In genomic region chr19:11346104-11346940, GRCh38 we compare ENCODE assay signal across 1 cellular context.
TF ChIP-seq lines count a peak whose summit lies in the region.

A gene with protein sequence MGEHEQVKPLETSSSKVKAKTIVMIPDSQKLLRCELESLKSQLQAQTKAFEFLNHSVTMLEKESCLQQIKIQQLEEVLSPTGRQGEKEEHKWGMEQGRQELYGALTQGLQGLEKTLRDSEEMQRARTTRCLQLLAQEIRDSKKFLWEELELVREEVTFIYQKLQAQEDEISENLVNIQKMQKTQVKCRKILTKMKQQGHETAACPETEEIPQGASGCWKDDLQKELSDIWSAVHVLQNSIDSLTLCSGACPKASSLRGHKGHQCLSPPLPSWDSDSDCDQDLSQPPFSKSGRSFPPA (plus strand): TSS chr19:11346519. CDS start chr19:11346607, 88 bp downstream.
TMEM205 (minus strand) TSS chr19:11346268; CDS start chr19:11345619, 649 bp downstream.

TF ChIP-seq in GM23338, 12 proteins besides CTCF, POLR2A, EP300 and RAD21:
- TF ChIP-seq EZH2 (IDR thresholded peaks at IDR 0.05; ENCODE audit: low read depth, unreplicated experiment), result no peak
- peak; percentile 54 for TF ChIP-seq POLR2AphosphoS5 (IDR thresholded peaks at IDR 0.05; ENCODE audit: low read depth)
- TF ChIP-seq ZNF331 (CRISPR knock-in tag; IDR thresholded peaks at IDR 0.05; ENCODE audit: low read depth), result no peak
- no peak for TF ChIP-seq ZNF114 (CRISPR knock-in tag; IDR thresholded peaks at IDR 0.05)
- TF ChIP-seq STAT1 (IDR thresholded peaks at IDR 0.05; ENCODE audit: unreplicated experiment), result no peak
- TF ChIP-seq, protein P1, sequence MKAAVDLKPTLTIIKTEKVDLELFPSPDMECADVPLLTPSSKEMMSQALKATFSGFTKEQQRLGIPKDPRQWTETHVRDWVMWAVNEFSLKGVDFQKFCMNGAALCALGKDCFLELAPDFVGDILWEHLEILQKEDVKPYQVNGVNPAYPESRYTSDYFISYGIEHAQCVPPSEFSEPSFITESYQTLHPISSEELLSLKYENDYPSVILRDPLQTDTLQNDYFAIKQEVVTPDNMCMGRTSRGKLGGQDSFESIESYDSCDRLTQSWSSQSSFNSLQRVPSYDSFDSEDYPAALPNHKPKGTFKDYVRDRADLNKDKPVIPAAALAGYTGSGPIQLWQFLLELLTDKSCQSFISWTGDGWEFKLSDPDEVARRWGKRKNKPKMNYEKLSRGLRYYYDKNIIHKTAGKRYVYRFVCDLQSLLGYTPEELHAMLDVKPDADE (IDR thresholded peaks at IDR 0.05), result no peak
- TF ChIP-seq, protein P2, sequence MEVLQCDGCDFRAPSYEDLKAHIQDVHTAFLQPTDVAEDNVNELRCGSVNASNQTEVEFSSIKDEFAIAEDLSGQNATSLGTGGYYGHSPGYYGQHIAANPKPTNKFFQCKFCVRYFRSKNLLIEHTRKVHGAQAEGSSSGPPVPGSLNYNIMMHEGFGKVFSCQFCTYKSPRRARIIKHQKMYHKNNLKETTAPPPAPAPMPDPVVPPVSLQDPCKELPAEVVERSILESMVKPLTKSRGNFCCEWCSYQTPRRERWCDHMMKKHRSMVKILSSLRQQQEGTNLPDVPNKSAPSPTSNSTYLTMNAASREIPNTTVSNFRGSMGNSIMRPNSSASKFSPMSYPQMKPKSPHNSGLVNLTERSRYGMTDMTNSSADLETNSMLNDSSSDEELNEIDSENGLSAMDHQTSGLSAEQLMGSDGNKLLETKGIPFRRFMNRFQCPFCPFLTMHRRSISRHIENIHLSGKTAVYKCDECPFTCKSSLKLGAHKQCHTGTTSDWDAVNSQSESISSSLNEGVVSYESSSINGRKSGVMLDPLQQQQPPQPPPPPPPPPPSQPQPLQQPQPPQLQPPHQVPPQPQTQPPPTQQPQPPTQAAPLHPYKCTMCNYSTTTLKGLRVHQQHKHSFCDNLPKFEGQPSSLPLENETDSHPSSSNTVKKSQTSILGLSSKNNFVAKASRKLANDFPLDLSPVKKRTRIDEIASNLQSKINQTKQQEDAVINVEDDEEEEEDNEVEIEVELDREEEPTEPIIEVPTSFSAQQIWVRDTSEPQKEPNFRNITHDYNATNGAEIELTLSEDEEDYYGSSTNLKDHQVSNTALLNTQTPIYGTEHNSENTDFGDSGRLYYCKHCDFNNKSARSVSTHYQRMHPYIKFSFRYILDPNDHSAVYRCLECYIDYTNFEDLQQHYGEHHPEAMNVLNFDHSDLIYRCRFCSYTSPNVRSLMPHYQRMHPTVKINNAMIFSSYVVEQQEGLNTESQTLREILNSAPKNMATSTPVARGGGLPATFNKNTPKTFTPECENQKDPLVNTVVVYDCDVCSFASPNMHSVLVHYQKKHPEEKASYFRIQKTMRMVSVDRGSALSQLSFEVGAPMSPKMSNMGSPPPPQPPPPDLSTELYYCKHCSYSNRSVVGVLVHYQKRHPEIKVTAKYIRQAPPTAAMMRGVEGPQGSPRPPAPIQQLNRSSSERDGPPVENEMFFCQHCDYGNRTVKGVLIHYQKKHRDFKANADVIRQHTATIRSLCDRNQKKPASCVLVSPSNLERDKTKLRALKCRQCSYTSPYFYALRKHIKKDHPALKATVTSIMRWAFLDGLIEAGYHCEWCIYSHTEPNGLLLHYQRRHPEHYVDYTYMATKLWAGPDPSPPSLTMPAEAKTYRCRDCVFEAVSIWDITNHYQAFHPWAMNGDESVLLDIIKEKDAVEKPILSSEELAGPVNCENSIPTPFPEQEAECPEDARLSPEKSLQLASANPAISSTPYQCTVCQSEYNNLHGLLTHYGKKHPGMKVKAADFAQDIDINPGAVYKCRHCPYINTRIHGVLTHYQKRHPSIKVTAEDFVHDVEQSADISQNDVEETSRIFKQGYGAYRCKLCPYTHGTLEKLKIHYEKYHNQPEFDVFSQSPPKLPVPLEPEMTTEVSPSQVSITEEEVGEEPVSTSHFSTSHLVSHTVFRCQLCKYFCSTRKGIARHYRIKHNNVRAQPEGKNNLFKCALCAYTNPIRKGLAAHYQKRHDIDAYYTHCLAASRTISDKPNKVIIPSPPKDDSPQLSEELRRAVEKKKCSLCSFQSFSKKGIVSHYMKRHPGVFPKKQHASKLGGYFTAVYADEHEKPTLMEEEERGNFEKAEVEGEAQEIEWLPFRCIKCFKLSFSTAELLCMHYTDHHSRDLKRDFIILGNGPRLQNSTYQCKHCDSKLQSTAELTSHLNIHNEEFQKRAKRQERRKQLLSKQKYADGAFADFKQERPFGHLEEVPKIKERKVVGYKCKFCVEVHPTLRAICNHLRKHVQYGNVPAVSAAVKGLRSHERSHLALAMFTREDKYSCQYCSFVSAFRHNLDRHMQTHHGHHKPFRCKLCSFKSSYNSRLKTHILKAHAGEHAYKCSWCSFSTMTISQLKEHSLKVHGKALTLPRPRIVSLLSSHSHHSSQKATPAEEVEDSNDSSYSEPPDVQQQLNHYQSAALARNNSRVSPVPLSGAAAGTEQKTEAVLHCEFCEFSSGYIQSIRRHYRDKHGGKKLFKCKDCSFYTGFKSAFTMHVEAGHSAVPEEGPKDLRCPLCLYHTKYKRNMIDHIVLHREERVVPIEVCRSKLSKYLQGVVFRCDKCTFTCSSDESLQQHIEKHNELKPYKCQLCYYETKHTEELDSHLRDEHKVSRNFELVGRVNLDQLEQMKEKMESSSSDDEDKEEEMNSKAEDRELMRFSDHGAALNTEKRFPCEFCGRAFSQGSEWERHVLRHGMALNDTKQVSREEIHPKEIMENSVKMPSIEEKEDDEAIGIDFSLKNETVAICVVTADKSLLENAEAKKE (CRISPR knock-in tag; IDR thresholded peaks at IDR 0.05), result no peak
- TF ChIP-seq CREB1 (CRISPR knock-in tag; IDR thresholded peaks at IDR 0.05; ENCODE audit: low read depth), result peak; percentile 82
- no peak for TF ChIP-seq NANOG (IDR thresholded peaks at IDR 0.05; ENCODE audit: borderline replicate concordance)
